11 cellular contexts compared by ENCODE assay signal in genomic region chr2:98709530-98709929, GRCh38. TPM values are rescaled to one million over a fixed set of nuclear protein-coding genes. Genes with fewer than 3 reads are reported as not detected.
A peak's percentile ranks its signal among the peaks of the same experiment; 100 is the strongest.
DNase-seq lines count a peak whose midpoint lies in the region; ATAC-seq and TF ChIP-seq lines count a peak whose summit lies in the region.
"Had no signal": no experiment of that assay in that cellular context is flagged by ENCODE, and none has a peak within 500 bp of the region (broad histone marks: within the 10 kb centered on the region; RNA-seq: fewer than 3 reads in every experiment).

No MANE protein-coding gene starts in this region.

- H3K36me3 ChIP-seq in esophagus muscularis mucosa: no peaks in the 10 kb centered on the region
- H3K36me3 ChIP-seq in effector memory CD4-positive, alpha-beta T cell (ENCODE audit: control insufficient read depth, insufficient read depth, low read length): no peaks in the 10 kb centered on the region
- H3K36me3 ChIP-seq: Peyer's patch had no signal

- TF ChIP-seq POLR2A in esophagus muscularis mucosa (IDR thresholded peaks at IDR 0.05; ENCODE audit: low read depth): no peak

- intact Hi-C loops in esophagus muscularis mucosa (cut with DNase I): no loop called here

- H3K27me3 ChIP-seq in esophagus muscularis mucosa: no peaks in the 10 kb centered on the region
- H3K27me3 ChIP-seq in effector memory CD4-positive, alpha-beta T cell (replicated peaks; ENCODE audit: control insufficient read depth, insufficient read depth, low read length, poor library complexity, severe bottlenecking): no peaks in the 10 kb centered on the region
- H3K27me3 ChIP-seq: Peyer's patch had no signal

- TF ChIP-seq CTCF in esophagus muscularis mucosa (IDR thresholded peaks at IDR 0.05) (no peak), glutamatergic neuron (IDR thresholded peaks at IDR 0.05; ENCODE audit: partially characterized antibody, unreplicated experiment) (no peak)

- H3K4me3 Mint-ChIP-seq in glutamatergic neuron (ENCODE audit: unreplicated experiment): no peak overlapping the region

- no peaks in the 10 kb centered on the region for H3K36me3 Mint-ChIP-seq in glutamatergic neuron (ENCODE audit: unreplicated experiment)

- DNase-seq in NCI-H1105 treated with DMSO at 0.1 percent for 48 hours (lab: John Stamatoyannopoulos, UW) (peak; percentile 7), NCI-H1105 (lab: John Stamatoyannopoulos, UW) (no peak), NCI-H446 treated with DMSO at 0.1 percent for 48 hours (lab: John Stamatoyannopoulos, UW) (peak; percentile 85), esophagus muscularis mucosa (ENCODE audit: extremely low spot score) (no peak), putamen (ENCODE audit: low spot score) (peak; percentile 83), glutamatergic neuron (no peak)
- DNase-seq in effector memory CD4-positive, alpha-beta T cell: no peak
- DNase-seq: 8988T, Peyer's patch, T1000 had no signal

- H3K27ac Mint-ChIP-seq in glutamatergic neuron (ENCODE audit: unreplicated experiment): no peak overlapping the region

- H3K9me3 ChIP-seq in esophagus muscularis mucosa: no peaks in the 10 kb centered on the region
- H3K9me3 ChIP-seq in effector memory CD4-positive, alpha-beta T cell (ENCODE audit: control insufficient read depth, low read length): no peaks in the 10 kb centered on the region
- H3K9me3 ChIP-seq: Peyer's patch had no signal

- peaks cover 18 to 39% (median 30%) of the 10 kb centered on the region in 4 donors for H3K4me1 ChIP-seq in esophagus muscularis mucosa
- peaks cover 54% of the 10 kb centered on the region for H3K4me1 ChIP-seq in effector memory CD4-positive, alpha-beta T cell (ENCODE audit: control insufficient read depth, insufficient read depth, low read length, poor library complexity, severe bottlenecking)

- no peak for TF ChIP-seq EP300 in esophagus muscularis mucosa (IDR thresholded peaks at IDR 0.05)

- no peaks in the 10 kb centered on the region for H3K27me3 Mint-ChIP-seq in glutamatergic neuron (ENCODE audit: unreplicated experiment)

- no peak overlapping the region for H3K4me3 ChIP-seq in esophagus muscularis mucosa
- H3K4me3 ChIP-seq in effector memory CD4-positive, alpha-beta T cell (ENCODE audit: insufficient read depth, low read depth, low read length, poor library complexity, severe bottlenecking): no peak overlapping the region
- H3K4me3 ChIP-seq: Peyer's patch had no signal

- peak overlapping the region in 3 of 4 donors; percentile 6 to 14 (median 13) for H3K27ac ChIP-seq in esophagus muscularis mucosa (replicated peaks in 1 of 4)
- no peak overlapping the region for H3K27ac ChIP-seq in effector memory CD4-positive, alpha-beta T cell (ENCODE audit: insufficient read depth, low read length, poor library complexity, severe bottlenecking)

- H3K4me1 Mint-ChIP-seq in glutamatergic neuron (ENCODE audit: low read depth, unreplicated experiment): peaks cover 5% of the 10 kb centered on the region

- no peak for ATAC-seq in HG03432 (IDR thresholded peaks at IDR 0.05; ENCODE audit: unreplicated experiment)

- H3K9me3 Mint-ChIP-seq in glutamatergic neuron (ENCODE audit: unreplicated experiment): no peaks in the 10 kb centered on the region

RNA-seq across cellular contexts. Expression of gene MGAT4A, which starts 21.4 kb away (rescaled TPM):
- 10 to 100 TPM in 3 of 4 donors, 1 to 10 TPM in 1; 9.9 to 21.4 (median 15.2) TPM for total RNA-seq in esophagus muscularis mucosa
- total RNA-seq in glutamatergic neuron (ENCODE audit: unreplicated experiment): 35.8 TPM

Comparison
In these comparisons a context has a peak if more than half of its experiments do, and no peak if none do; other contexts are left out.
1. DNase-seq: peak in NCI-H1105 treated with DMSO at 0.1 percent for 48 hours (single experiment), NCI-H446 treated with DMSO at 0.1 percent for 48 hours (single experiment) and putamen (single experiment); none in NCI-H1105 (single experiment), esophagus muscularis mucosa (single experiment), effector memory CD4-positive, alpha-beta T cell (0 of 3) and glutamatergic neuron (single experiment).